Comparison of ENCODE assay signal across 1 cellular context in the genomic region with DNA sequence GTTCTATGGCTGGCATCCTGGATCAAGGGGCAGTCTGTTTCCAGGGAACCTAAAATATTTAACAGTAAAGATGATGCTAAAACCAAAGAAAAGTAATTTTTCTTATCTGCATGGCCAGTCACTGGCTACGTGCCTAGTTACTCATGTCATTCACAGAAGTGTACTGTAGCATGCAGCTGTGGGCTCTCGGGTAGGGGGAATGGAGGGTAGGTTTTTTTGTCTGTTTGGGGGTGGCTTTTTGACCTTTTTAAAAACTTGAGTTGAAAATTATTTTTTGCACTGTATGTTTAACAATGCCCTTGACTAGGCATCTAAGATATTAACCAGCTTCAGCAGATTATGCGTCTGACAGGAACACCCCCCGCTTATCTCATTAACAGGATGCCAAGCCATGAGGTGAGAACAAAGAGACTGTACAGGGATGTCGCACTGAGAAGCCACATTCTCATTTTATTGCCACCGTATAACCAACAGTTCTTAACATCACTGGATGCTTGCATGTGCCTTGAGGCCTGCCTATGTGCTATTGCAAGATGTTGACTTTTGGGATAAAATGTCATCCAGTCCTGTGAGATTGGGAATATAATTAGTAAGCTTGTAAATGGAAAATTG.
TF ChIP-seq lines count a peak whose summit lies in the region.

No MANE protein-coding gene starts in this region.

TF ChIP-seq in K562, 482 proteins besides CTCF, POLR2A, EP300 and RAD21 (continued from another document and continues in another):
- TF ChIP-seq, protein P1, sequence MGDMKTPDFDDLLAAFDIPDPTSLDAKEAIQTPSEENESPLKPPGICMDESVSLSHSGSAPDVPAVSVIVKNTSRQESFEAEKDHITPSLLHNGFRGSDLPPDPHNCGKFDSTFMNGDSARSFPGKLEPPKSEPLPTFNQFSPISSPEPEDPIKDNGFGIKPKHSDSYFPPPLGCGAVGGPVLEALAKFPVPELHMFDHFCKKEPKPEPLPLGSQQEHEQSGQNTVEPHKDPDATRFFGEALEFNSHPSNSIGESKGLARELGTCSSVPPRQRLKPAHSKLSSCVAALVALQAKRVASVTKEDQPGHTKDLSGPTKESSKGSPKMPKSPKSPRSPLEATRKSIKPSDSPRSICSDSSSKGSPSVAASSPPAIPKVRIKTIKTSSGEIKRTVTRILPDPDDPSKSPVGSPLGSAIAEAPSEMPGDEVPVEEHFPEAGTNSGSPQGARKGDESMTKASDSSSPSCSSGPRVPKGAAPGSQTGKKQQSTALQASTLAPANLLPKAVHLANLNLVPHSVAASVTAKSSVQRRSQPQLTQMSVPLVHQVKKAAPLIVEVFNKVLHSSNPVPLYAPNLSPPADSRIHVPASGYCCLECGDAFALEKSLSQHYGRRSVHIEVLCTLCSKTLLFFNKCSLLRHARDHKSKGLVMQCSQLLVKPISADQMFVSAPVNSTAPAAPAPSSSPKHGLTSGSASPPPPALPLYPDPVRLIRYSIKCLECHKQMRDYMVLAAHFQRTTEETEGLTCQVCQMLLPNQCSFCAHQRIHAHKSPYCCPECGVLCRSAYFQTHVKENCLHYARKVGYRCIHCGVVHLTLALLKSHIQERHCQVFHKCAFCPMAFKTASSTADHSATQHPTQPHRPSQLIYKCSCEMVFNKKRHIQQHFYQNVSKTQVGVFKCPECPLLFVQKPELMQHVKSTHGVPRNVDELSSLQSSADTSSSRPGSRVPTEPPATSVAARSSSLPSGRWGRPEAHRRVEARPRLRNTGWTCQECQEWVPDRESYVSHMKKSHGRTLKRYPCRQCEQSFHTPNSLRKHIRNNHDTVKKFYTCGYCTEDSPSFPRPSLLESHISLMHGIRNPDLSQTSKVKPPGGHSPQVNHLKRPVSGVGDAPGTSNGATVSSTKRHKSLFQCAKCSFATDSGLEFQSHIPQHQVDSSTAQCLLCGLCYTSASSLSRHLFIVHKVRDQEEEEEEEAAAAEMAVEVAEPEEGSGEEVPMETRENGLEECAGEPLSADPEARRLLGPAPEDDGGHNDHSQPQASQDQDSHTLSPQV (IDR thresholded peaks at IDR 0.05) = peak; percentile 47
- TF ChIP-seq, protein P2, sequence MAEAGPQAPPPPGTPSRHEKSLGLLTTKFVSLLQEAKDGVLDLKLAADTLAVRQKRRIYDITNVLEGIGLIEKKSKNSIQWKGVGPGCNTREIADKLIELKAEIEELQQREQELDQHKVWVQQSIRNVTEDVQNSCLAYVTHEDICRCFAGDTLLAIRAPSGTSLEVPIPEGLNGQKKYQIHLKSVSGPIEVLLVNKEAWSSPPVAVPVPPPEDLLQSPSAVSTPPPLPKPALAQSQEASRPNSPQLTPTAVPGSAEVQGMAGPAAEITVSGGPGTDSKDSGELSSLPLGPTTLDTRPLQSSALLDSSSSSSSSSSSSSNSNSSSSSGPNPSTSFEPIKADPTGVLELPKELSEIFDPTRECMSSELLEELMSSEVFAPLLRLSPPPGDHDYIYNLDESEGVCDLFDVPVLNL (CRISPR knock-in tag; IDR thresholded peaks at IDR 0.05; ENCODE audit: low read depth) = no peak
- TF ChIP-seq ZNF224 (CRISPR knock-in tag; IDR thresholded peaks at IDR 0.05) (no peak), ZNF124 (CRISPR knock-in tag; IDR thresholded peaks at IDR 0.05) (no peak), ATF1 (CRISPR knock-in tag; IDR thresholded peaks at IDR 0.05) (no peak), ATF1 (tag; IDR thresholded peaks at IDR 0.05) (peak; percentile 40; the same call in 1 of the 2 replicates), DIDO1 (tag; IDR thresholded peaks at IDR 0.05; ENCODE audit: low read depth) (no peak), BRD9 (IDR thresholded peaks at IDR 0.05; ENCODE audit: low read depth, partially characterized antibody) (no peak), SMARCA4 (IDR thresholded peaks at IDR 0.05) (peak; percentile 60; the same call in 1 of the 2 replicates), CREM (IDR thresholded peaks at IDR 0.05; ENCODE audit: low read depth) (0 out of 2 replicates have a peak, but pooled peaks have one; percentile 45), ZNF699 (CRISPR knock-in tag; IDR thresholded peaks at IDR 0.05; ENCODE audit: insufficient replicate concordance) (no peak), MED1 (CRISPR knock-in tag; IDR thresholded peaks at IDR 0.05; ENCODE audit: borderline replicate concordance) (no peak)
- TF ChIP-seq, protein P3, sequence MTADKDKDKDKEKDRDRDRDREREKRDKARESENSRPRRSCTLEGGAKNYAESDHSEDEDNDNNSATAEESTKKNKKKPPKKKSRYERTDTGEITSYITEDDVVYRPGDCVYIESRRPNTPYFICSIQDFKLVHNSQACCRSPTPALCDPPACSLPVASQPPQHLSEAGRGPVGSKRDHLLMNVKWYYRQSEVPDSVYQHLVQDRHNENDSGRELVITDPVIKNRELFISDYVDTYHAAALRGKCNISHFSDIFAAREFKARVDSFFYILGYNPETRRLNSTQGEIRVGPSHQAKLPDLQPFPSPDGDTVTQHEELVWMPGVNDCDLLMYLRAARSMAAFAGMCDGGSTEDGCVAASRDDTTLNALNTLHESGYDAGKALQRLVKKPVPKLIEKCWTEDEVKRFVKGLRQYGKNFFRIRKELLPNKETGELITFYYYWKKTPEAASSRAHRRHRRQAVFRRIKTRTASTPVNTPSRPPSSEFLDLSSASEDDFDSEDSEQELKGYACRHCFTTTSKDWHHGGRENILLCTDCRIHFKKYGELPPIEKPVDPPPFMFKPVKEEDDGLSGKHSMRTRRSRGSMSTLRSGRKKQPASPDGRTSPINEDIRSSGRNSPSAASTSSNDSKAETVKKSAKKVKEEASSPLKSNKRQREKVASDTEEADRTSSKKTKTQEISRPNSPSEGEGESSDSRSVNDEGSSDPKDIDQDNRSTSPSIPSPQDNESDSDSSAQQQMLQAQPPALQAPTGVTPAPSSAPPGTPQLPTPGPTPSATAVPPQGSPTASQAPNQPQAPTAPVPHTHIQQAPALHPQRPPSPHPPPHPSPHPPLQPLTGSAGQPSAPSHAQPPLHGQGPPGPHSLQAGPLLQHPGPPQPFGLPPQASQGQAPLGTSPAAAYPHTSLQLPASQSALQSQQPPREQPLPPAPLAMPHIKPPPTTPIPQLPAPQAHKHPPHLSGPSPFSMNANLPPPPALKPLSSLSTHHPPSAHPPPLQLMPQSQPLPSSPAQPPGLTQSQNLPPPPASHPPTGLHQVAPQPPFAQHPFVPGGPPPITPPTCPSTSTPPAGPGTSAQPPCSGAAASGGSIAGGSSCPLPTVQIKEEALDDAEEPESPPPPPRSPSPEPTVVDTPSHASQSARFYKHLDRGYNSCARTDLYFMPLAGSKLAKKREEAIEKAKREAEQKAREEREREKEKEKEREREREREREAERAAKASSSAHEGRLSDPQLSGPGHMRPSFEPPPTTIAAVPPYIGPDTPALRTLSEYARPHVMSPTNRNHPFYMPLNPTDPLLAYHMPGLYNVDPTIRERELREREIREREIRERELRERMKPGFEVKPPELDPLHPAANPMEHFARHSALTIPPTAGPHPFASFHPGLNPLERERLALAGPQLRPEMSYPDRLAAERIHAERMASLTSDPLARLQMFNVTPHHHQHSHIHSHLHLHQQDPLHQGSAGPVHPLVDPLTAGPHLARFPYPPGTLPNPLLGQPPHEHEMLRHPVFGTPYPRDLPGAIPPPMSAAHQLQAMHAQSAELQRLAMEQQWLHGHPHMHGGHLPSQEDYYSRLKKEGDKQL (CRISPR knock-in tag; IDR thresholded peaks at IDR 0.05; ENCODE audit: borderline replicate concordance) = no peak
- TF ChIP-seq, protein P4, sequence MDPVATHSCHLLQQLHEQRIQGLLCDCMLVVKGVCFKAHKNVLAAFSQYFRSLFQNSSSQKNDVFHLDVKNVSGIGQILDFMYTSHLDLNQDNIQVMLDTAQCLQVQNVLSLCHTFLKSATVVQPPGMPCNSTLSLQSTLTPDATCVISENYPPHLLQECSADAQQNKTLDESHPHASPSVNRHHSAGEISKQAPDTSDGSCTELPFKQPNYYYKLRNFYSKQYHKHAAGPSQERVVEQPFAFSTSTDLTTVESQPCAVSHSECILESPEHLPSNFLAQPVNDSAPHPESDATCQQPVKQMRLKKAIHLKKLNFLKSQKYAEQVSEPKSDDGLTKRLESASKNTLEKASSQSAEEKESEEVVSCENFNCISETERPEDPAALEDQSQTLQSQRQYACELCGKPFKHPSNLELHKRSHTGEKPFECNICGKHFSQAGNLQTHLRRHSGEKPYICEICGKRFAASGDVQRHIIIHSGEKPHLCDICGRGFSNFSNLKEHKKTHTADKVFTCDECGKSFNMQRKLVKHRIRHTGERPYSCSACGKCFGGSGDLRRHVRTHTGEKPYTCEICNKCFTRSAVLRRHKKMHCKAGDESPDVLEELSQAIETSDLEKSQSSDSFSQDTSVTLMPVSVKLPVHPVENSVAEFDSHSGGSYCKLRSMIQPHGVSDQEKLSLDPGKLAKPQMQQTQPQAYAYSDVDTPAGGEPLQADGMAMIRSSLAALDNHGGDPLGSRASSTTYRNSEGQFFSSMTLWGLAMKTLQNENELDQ (CRISPR knock-in tag; IDR thresholded peaks at IDR 0.05; ENCODE audit: borderline replicate concordance) = no peak
- TF ChIP-seq, protein P5, sequence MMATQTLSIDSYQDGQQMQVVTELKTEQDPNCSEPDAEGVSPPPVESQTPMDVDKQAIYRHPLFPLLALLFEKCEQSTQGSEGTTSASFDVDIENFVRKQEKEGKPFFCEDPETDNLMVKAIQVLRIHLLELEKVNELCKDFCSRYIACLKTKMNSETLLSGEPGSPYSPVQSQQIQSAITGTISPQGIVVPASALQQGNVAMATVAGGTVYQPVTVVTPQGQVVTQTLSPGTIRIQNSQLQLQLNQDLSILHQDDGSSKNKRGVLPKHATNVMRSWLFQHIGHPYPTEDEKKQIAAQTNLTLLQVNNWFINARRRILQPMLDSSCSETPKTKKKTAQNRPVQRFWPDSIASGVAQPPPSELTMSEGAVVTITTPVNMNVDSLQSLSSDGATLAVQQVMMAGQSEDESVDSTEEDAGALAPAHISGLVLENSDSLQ (IDR thresholded peaks at IDR 0.05) = peak; percentile 82
- TF ChIP-seq, protein P6, sequence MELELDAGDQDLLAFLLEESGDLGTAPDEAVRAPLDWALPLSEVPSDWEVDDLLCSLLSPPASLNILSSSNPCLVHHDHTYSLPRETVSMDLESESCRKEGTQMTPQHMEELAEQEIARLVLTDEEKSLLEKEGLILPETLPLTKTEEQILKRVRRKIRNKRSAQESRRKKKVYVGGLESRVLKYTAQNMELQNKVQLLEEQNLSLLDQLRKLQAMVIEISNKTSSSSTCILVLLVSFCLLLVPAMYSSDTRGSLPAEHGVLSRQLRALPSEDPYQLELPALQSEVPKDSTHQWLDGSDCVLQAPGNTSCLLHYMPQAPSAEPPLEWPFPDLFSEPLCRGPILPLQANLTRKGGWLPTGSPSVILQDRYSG (tag; conservative IDR thresholded peaks at IDR 0.05; ENCODE audit: low read depth) = no peak
- TF ChIP-seq, protein P7, sequence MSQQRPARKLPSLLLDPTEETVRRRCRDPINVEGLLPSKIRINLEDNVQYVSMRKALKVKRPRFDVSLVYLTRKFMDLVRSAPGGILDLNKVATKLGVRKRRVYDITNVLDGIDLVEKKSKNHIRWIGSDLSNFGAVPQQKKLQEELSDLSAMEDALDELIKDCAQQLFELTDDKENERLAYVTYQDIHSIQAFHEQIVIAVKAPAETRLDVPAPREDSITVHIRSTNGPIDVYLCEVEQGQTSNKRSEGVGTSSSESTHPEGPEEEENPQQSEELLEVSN (IDR thresholded peaks at IDR 0.05; ENCODE audit: borderline replicate concordance in 1 of 2, extremely low read depth in 1 of 2, insufficient read depth in 1 of 2, insufficient read length in 1 of 2, low read depth in 1 of 2, low read length in 1 of 2, poor library complexity in 1 of 2, severe bottlenecking in 1 of 2) = peak in 1 of 2 experiments; percentile 47
- TF ChIP-seq, protein P8, sequence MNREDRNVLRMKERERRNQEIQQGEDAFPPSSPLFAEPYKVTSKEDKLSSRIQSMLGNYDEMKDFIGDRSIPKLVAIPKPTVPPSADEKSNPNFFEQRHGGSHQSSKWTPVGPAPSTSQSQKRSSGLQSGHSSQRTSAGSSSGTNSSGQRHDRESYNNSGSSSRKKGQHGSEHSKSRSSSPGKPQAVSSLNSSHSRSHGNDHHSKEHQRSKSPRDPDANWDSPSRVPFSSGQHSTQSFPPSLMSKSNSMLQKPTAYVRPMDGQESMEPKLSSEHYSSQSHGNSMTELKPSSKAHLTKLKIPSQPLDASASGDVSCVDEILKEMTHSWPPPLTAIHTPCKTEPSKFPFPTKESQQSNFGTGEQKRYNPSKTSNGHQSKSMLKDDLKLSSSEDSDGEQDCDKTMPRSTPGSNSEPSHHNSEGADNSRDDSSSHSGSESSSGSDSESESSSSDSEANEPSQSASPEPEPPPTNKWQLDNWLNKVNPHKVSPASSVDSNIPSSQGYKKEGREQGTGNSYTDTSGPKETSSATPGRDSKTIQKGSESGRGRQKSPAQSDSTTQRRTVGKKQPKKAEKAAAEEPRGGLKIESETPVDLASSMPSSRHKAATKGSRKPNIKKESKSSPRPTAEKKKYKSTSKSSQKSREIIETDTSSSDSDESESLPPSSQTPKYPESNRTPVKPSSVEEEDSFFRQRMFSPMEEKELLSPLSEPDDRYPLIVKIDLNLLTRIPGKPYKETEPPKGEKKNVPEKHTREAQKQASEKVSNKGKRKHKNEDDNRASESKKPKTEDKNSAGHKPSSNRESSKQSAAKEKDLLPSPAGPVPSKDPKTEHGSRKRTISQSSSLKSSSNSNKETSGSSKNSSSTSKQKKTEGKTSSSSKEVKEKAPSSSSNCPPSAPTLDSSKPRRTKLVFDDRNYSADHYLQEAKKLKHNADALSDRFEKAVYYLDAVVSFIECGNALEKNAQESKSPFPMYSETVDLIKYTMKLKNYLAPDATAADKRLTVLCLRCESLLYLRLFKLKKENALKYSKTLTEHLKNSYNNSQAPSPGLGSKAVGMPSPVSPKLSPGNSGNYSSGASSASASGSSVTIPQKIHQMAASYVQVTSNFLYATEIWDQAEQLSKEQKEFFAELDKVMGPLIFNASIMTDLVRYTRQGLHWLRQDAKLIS (CRISPR knock-in tag; IDR thresholded peaks at IDR 0.05) = no peak
- TF ChIP-seq, protein P9, sequence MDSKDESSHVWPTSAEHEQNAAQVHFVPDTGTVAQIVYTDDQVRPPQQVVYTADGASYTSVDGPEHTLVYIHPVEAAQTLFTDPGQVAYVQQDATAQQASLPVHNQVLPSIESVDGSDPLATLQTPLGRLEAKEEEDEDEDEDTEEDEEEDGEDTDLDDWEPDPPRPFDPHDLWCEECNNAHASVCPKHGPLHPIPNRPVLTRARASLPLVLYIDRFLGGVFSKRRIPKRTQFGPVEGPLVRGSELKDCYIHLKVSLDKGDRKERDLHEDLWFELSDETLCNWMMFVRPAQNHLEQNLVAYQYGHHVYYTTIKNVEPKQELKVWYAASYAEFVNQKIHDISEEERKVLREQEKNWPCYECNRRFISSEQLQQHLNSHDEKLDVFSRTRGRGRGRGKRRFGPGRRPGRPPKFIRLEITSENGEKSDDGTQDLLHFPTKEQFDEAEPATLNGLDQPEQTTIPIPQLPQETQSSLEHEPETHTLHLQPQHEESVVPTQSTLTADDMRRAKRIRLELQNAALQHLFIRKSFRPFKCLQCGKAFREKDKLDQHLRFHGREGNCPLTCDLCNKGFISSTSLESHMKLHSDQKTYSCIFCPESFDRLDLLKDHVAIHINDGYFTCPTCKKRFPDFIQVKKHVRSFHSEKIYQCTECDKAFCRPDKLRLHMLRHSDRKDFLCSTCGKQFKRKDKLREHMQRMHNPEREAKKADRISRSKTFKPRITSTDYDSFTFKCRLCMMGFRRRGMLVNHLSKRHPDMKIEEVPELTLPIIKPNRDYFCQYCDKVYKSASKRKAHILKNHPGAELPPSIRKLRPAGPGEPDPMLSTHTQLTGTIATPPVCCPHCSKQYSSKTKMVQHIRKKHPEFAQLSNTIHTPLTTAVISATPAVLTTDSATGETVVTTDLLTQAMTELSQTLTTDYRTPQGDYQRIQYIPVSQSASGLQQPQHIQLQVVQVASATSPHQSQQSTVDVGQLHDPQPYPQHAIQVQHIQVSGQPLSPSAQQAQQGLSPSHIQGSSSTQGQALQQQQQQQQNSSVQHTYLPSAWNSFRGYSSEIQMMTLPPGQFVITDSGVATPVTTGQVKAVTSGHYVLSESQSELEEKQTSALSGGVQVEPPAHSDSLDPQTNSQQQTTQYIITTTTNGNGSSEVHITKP (IDR thresholded peaks at IDR 0.05; ENCODE audit: partially characterized antibody) = peak; percentile 85
